In the genomic region with DNA sequence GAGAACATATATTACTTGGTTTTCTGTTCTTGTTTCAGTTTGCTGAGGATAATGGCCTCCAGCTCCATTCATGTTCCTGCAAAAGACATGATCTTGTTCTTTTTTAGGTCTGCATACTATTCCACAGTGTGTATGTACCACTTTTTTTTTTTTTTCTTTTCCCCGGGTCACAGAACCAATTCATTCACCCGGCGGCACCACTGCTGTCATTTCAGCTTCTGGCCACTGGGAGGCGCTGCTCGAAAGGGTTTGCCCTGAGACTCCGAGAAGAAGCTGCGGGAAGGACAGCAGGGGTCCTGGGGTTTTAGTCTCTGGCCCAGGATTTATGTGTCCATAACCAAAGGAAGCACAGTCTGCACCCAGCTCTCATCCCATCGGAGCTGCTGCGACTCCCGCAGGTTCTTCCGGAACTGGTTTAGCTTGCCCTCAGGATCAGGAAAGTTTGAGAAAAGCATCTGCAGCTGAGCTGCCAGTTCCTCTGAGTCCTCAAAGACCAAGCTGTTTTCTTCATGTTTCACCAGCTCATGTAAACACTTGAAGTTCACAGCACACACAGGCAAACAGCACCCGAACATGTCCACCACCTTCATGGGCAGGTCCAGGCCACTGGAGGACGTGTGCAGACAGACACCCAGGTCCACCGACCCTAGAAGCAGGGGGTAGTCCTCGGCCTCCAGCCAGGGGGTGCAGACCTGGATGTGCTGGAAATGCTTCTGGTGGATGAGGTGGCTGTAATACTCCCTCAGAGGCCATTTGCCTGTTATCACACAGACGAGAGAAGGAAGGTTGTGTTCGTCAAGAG, we compare ENCODE assay signal across 8 cellular contexts.
A peak's percentile ranks its signal among the peaks of the same experiment; 100 is the strongest.
DNase-seq lines count a peak whose midpoint lies in the region; ATAC-seq and TF ChIP-seq lines count a peak whose summit lies in the region.
"Not testable (repeated sequence)": the region's sequence is repeated elsewhere in the genome, so short reads cannot be mapped to it uniquely, and the experiment has no call there.

No MANE protein-coding gene starts in this region.

- H3K4me3 ChIP-seq in BJ (ENCODE audit: low read depth, low read length); Peyer's patch; brain microvascular endothelial cell (ENCODE audit: low read depth, low read length); heart left ventricle; neuronal stem cell (ENCODE audit: low read length in 2 of 2): not testable (repeated sequence)

- not testable (repeated sequence) for H4K8ac ChIP-seq in neuronal stem cell (ENCODE audit: low read depth, low read length)

- CTCF ChIA-PET in BJ (lab: Yijun Ruan, JAX) (interaction anchor here (0.6 to 2.7 kb wide), 14 partner anchors 8 to 960 kb away, joined by 3 to 12 read pairs (median 3); a partner anchor contains a TSS), HEK293T (lab: Yijun Ruan, JAX) (interaction anchor here (0.6 to 1.6 kb wide), 8 partner anchors 27 to 1268 kb away, joined by 3 to 6 read pairs (median 4); no protein-coding TSS in a partner anchor)

- not testable (repeated sequence) for H2BK5ac ChIP-seq in neuronal stem cell (ENCODE audit: low read length)

- in situ Hi-C loops in brain microvascular endothelial cell (cut with HindIII; ENCODE audit: low pct_ligation_motif_present, low sequenced_read_pairs): not testable (repeated sequence)

- H2AFZ ChIP-seq in neuronal stem cell (ENCODE audit: low read length): not testable (repeated sequence)

- H4K91ac ChIP-seq in neuronal stem cell (ENCODE audit: low read depth, low read length, poor library complexity): not testable (repeated sequence)

- TF ChIP-seq POLR2A in Peyer's patch (IDR thresholded peaks at IDR 0.05); heart left ventricle (IDR thresholded peaks at IDR 0.05): not testable (repeated sequence)

- DNase-seq in BJ (ENCODE audit: low read depth); neuronal stem cell (ENCODE audit: low spot score): not testable (repeated sequence)
- DNase-seq in HEK293T (ENCODE audit: extremely low spot score) (peak; percentile 28), Peyer's patch (peak in 2 of 3 donors; percentile 18 to 69), brain microvascular endothelial cell (peak; percentile 59), heart left ventricle (peak in 4 of 5 donors; percentile 29 to 74 (median 39))
- DNase-seq in activated CD8-positive, alpha-beta memory T cell treated with anti-CD3 and anti-CD28 coated beads for 24 hours: peak; percentile 80
- peak; percentile 11 to 42 for DNase-seq in stimulated activated CD8-positive, alpha-beta memory T cell treated with anti-CD3 and anti-CD28 coated beads, Interleukin-2, amount 100 ng/mL, for 48 hours (ENCODE audit: low read depth in 2 of 2)

- TF ChIP-seq CTCF in BJ (IDR thresholded peaks at IDR 0.05; ENCODE audit: insufficient read depth, low read depth, low read length) (peak; percentile 64), Peyer's patch (IDR thresholded peaks at IDR 0.05) (peak in 5 of 6 experiments; percentile 28 to 64 (median 36)), brain microvascular endothelial cell (IDR thresholded peaks at IDR 0.05; ENCODE audit: low read depth, low read length, missing control alignments) (peak; percentile 72), heart left ventricle (IDR thresholded peaks at IDR 0.05) (peak; percentile 65 to 80 (median 74))

- intact Hi-C loops in heart left ventricle (cut with DNase I): loop anchor here in 8 of 10 donors (5.0 to 10.0 kb wide), 5 partner anchors 101 to 491 kb away; no protein-coding TSS in a partner anchor

- H2BK120ac ChIP-seq in neuronal stem cell (ENCODE audit: low read depth, low read length): not testable (repeated sequence)

- H3K4ac ChIP-seq in neuronal stem cell (ENCODE audit: low read length): not testable (repeated sequence)

- not testable (repeated sequence) for H3K23ac ChIP-seq in neuronal stem cell (ENCODE audit: low read depth, low read length, poor library complexity)

- not testable (repeated sequence) for H3K27ac ChIP-seq in Peyer's patch; brain microvascular endothelial cell; heart left ventricle; neuronal stem cell (replicated peaks; ENCODE audit: low read length)

- H2AK5ac ChIP-seq in neuronal stem cell (ENCODE audit: low read depth, low read length): not testable (repeated sequence)

- peak overlapping the region; percentile 75 for H2BK15ac ChIP-seq in neuronal stem cell (ENCODE audit: low read length)

- not testable (repeated sequence) for H2BK12ac ChIP-seq in neuronal stem cell (ENCODE audit: low read length)

- not testable (repeated sequence) for H3K9ac ChIP-seq in neuronal stem cell (ENCODE audit: low read depth, low read length, poor library complexity)

- not testable (repeated sequence) for H3K27me3 ChIP-seq in BJ (ENCODE audit: control insufficient read depth, insufficient read depth, low read length); Peyer's patch; brain microvascular endothelial cell (replicated peaks); heart left ventricle; neuronal stem cell (ENCODE audit: control insufficient read depth in 3 of 3, insufficient read depth in 3 of 3, low read depth in 1 of 3, low read length in 3 of 3)

- H3K4me2 ChIP-seq in neuronal stem cell (ENCODE audit: insufficient read depth, low read length, poor library complexity, severe bottlenecking): not testable (repeated sequence)

- H3K36me3 ChIP-seq in BJ (ENCODE audit: control insufficient read depth, insufficient read depth, low read length); Peyer's patch; brain microvascular endothelial cell (replicated peaks); heart left ventricle; neuronal stem cell (replicated peaks in 1 of 2; ENCODE audit: control insufficient read depth in 2 of 2, insufficient read depth in 2 of 2, low read length in 2 of 2): not testable (repeated sequence)

- H3K18ac ChIP-seq in neuronal stem cell (ENCODE audit: low read length): peak overlapping the region; percentile 8

- not testable (repeated sequence) for H3K4me1 ChIP-seq in Peyer's patch; heart left ventricle; neuronal stem cell (ENCODE audit: control insufficient read depth in 2 of 2, insufficient read depth in 1 of 2, low read depth in 1 of 2, low read length in 2 of 2)

- not testable (repeated sequence) for H3K14ac ChIP-seq in neuronal stem cell (ENCODE audit: low read length)

- not testable (repeated sequence) for H3K9me3 ChIP-seq in Peyer's patch; heart left ventricle; neuronal stem cell (replicated peaks in 1 of 2; ENCODE audit: control insufficient read depth in 2 of 2, insufficient read depth in 1 of 2, low read depth in 1 of 2, low read length in 2 of 2)

- ATAC-seq in heart left ventricle: peak in 2 of 4 donors; percentile 13 to 30

- POLR2A ChIA-PET in BJ (lab: Charles Lee); HEK293T (lab: Yijun Ruan, JAX): not testable (repeated sequence)

- not testable (repeated sequence) for H3K79me1 ChIP-seq in neuronal stem cell (ENCODE audit: low read depth, low read length)

- 40 to 47% (median 43%) methylated on average over 15 to 17 of the region's 17 CpGs for WGBS in heart left ventricle, 4 donors
- no CpG with 5 or more reads among the region's 17 CpGs for WGBS in neuronal stem cell (ENCODE audit: extremely low coverage in 2 of 2, insufficient read length in 2 of 2, insufficient replicate concordance in 1 of 2), 2 donors

TF ChIP-seq in HEK293T, 16 proteins besides CTCF, POLR2A, EP300 and RAD21:
- TF ChIP-seq ZNF384 (IDR thresholded peaks at IDR 0.05): peak; percentile 98
